Comparison of ENCODE assay signal across 2 cellular contexts in the genomic region with DNA sequence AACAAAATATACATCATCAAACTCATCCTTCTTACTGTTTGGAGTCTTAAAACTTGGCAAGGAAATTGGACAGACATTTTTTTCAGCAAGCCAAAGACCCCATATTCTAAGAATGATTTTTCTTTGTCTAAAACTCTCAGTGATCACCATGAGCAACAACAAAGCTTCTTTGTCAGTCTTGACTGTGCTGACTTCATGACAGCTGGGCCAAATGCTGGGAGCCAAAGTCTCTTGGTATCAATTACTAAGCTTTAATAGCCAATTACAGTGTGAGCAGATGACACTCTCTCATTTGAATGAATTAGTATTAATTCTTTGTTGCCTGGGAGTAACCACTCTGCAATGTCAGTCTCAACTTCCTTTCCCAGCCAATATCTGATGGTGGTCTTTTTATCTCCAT.
TF ChIP-seq lines count a peak whose summit lies in the region.

No MANE protein-coding gene starts in this region.

TF ChIP-seq in neural cell, 6 proteins besides CTCF, POLR2A, EP300 and RAD21 (continued from another document):
- no peak for TF ChIP-seq EZH2 (IDR thresholded peaks at IDR 0.05; ENCODE audit: borderline replicate concordance, insufficient read depth, low read length, poor library complexity, severe bottlenecking)

TF ChIP-seq in SK-N-SH, 30 proteins besides CTCF, POLR2A, EP300 and RAD21 (continued from another document):
- TF ChIP-seq, protein P1, sequence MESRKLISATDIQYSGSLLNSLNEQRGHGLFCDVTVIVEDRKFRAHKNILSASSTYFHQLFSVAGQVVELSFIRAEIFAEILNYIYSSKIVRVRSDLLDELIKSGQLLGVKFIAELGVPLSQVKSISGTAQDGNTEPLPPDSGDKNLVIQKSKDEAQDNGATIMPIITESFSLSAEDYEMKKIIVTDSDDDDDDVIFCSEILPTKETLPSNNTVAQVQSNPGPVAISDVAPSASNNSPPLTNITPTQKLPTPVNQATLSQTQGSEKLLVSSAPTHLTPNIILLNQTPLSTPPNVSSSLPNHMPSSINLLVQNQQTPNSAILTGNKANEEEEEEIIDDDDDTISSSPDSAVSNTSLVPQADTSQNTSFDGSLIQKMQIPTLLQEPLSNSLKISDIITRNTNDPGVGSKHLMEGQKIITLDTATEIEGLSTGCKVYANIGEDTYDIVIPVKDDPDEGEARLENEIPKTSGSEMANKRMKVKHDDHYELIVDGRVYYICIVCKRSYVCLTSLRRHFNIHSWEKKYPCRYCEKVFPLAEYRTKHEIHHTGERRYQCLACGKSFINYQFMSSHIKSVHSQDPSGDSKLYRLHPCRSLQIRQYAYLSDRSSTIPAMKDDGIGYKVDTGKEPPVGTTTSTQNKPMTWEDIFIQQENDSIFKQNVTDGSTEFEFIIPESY (IDR thresholded peaks at IDR 0.05; ENCODE audit: borderline replicate concordance, low read depth), result no peak
- TF ChIP-seq MEF2A (IDR thresholded peaks at IDR 0.05; ENCODE audit: borderline replicate concordance, low read depth) (no peak), SIN3A (IDR thresholded peaks at IDR 0.05; ENCODE audit: borderline replicate concordance, low read depth, low read length) (no peak), FOSL2 (IDR thresholded peaks at IDR 0.05; ENCODE audit: borderline replicate concordance, low read depth) (no peak)
- TF ChIP-seq, protein P2, sequence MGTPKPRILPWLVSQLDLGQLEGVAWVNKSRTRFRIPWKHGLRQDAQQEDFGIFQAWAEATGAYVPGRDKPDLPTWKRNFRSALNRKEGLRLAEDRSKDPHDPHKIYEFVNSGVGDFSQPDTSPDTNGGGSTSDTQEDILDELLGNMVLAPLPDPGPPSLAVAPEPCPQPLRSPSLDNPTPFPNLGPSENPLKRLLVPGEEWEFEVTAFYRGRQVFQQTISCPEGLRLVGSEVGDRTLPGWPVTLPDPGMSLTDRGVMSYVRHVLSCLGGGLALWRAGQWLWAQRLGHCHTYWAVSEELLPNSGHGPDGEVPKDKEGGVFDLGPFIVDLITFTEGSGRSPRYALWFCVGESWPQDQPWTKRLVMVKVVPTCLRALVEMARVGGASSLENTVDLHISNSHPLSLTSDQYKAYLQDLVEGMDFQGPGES (IDR thresholded peaks at IDR 0.05; ENCODE audit: low read depth, low read length), result no peak
- TF ChIP-seq, protein P3, sequence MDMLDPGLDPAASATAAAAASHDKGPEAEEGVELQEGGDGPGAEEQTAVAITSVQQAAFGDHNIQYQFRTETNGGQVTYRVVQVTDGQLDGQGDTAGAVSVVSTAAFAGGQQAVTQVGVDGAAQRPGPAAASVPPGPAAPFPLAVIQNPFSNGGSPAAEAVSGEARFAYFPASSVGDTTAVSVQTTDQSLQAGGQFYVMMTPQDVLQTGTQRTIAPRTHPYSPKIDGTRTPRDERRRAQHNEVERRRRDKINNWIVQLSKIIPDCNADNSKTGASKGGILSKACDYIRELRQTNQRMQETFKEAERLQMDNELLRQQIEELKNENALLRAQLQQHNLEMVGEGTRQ (IDR thresholded peaks at IDR 0.05; ENCODE audit: borderline replicate concordance, low read depth, low read length), result no peak
- TF ChIP-seq, protein P4, sequence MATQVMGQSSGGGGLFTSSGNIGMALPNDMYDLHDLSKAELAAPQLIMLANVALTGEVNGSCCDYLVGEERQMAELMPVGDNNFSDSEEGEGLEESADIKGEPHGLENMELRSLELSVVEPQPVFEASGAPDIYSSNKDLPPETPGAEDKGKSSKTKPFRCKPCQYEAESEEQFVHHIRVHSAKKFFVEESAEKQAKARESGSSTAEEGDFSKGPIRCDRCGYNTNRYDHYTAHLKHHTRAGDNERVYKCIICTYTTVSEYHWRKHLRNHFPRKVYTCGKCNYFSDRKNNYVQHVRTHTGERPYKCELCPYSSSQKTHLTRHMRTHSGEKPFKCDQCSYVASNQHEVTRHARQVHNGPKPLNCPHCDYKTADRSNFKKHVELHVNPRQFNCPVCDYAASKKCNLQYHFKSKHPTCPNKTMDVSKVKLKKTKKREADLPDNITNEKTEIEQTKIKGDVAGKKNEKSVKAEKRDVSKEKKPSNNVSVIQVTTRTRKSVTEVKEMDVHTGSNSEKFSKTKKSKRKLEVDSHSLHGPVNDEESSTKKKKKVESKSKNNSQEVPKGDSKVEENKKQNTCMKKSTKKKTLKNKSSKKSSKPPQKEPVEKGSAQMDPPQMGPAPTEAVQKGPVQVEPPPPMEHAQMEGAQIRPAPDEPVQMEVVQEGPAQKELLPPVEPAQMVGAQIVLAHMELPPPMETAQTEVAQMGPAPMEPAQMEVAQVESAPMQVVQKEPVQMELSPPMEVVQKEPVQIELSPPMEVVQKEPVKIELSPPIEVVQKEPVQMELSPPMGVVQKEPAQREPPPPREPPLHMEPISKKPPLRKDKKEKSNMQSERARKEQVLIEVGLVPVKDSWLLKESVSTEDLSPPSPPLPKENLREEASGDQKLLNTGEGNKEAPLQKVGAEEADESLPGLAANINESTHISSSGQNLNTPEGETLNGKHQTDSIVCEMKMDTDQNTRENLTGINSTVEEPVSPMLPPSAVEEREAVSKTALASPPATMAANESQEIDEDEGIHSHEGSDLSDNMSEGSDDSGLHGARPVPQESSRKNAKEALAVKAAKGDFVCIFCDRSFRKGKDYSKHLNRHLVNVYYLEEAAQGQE (IDR thresholded peaks at IDR 0.05; ENCODE audit: low read depth, low read length), result no peak
